18 cellular contexts compared by ENCODE assay signal in genomic region chr7:139695616-139696015, GRCh38.
DNase-seq lines count a peak whose midpoint lies in the region; TF ChIP-seq lines count a peak whose summit lies in the region.
"Had no signal": no experiment of that assay in that cellular context is flagged by ENCODE, and none has a peak within 500 bp of the region (broad histone marks: within the 10 kb centered on the region; RNA-seq: fewer than 3 reads in every experiment).

No MANE protein-coding gene starts in this region.

- TF ChIP-seq CTCF in AG10803 (conservative IDR thresholded peaks at IDR 0.05; ENCODE audit: low read length) (no peak), dorsolateral prefrontal cortex (IDR thresholded peaks at IDR 0.05 in 54 of 56, conservative IDR thresholded peaks at IDR 0.05 in 2 of 56; ENCODE audit: low read depth in 1 of 56, partially characterized antibody in 56 of 56) (no peak), neural progenitor cell (IDR thresholded peaks at IDR 0.05) (no peak), left ventricle myocardium inferior (IDR thresholded peaks at IDR 0.05; ENCODE audit: borderline replicate concordance) (no peak), transverse colon (IDR thresholded peaks at IDR 0.05) (no peak)

- no peaks in the 10 kb centered on the region for H3K27me3 ChIP-seq in dorsolateral prefrontal cortex
- no peaks in the 10 kb centered on the region for H3K27me3 ChIP-seq in neural progenitor cell
- H3K27me3 ChIP-seq in left ventricle myocardium inferior (ENCODE audit: low read depth), result no peaks in the 10 kb centered on the region
- H3K27me3 ChIP-seq in transverse colon, result no peaks in the 10 kb centered on the region
- H3K27me3 ChIP-seq: body of pancreas had no signal

- H3K36me3 ChIP-seq in neural progenitor cell, result no peaks in the 10 kb centered on the region
- H3K36me3 ChIP-seq in left ventricle myocardium inferior, result peaks cover 11% of the 10 kb centered on the region
- no peaks in the 10 kb centered on the region for H3K36me3 ChIP-seq in transverse colon

- peaks cover 29% of the 10 kb centered on the region for H3K4me1 Mint-ChIP-seq in neural progenitor cell

- in situ Hi-C loops in transverse colon (cut with MboI; ENCODE audit: low pct_ligation_motif_present in 1 of 4, low pct_unique_long_range_greater_than_20kb in 1 of 4, low sequenced_read_pairs in 3 of 4), result no loop called here

- peaks cover 14% of the 10 kb centered on the region for H3K36me3 Mint-ChIP-seq in neural progenitor cell

- H2AFZ ChIP-seq in neural progenitor cell (replicated peaks), result no peak overlapping the region

- H3K79me2 ChIP-seq in neural progenitor cell (ENCODE audit: low read depth), result no peaks in the 10 kb centered on the region

- H3F3A ChIP-seq in neural progenitor cell (ENCODE audit: low read depth), result peaks cover 10% of the 10 kb centered on the region

- H3K9me3 ChIP-seq in neural progenitor cell (ENCODE audit: low read depth), result no peaks in the 10 kb centered on the region
- H3K9me3 ChIP-seq in left ventricle myocardium inferior (replicated peaks), result no peaks in the 10 kb centered on the region
- H3K9me3 ChIP-seq in transverse colon, result no peaks in the 10 kb centered on the region
- H3K9me3 ChIP-seq: body of pancreas had no signal

- peaks cover 56% of the 10 kb centered on the region for H4K20me1 ChIP-seq in neural progenitor cell (ENCODE audit: low read depth)

- H3K4me3 Mint-ChIP-seq in neural progenitor cell, result no peak overlapping the region
- H3K4me3 Mint-ChIP-seq: activated CD4-positive, alpha-beta T cell treated with anti-CD3 and anti-CD28 coated beads, Interleukin-2, amount 10 ng/mL, durations not matched to agents 24 days and 14 days; nephron progenitor cell had no signal

- H3K9me3 Mint-ChIP-seq in neural progenitor cell, result no peaks in the 10 kb centered on the region
- H3K9me3 Mint-ChIP-seq: activated CD4-positive, alpha-beta T cell treated with anti-CD3 and anti-CD28 coated beads, Interleukin-2, amount 10 ng/mL, durations not matched to agents 24 days and 14 days; nephron progenitor cell had no signal

- 81 to 92% methylated on average over 1 of the region's 1 CpG for WGBS in transverse colon (ENCODE audit: low coverage in 1 of 2), 2 donors

- H3K4me2 ChIP-seq in neural progenitor cell, result no peak overlapping the region

- H3K27ac Mint-ChIP-seq in neural progenitor cell, result peak overlapping the region; percentile 36
- H3K27ac Mint-ChIP-seq: activated CD4-positive, alpha-beta T cell treated with anti-CD3 and anti-CD28 coated beads, Interleukin-2, amount 10 ng/mL, durations not matched to agents 24 days and 14 days had no signal

- H3K4me3 ChIP-seq in AG10803 (ENCODE audit: low read length) (no peak overlapping the region), dorsolateral prefrontal cortex (no peak overlapping the region), neural progenitor cell (no peak overlapping the region), left ventricle myocardium inferior (no peak overlapping the region), transverse colon (no peak overlapping the region)
- H3K4me3 ChIP-seq: body of pancreas, coronary artery had no signal

- H3K4me1 ChIP-seq in neural progenitor cell (peaks cover 12% of the 10 kb centered on the region), left ventricle myocardium inferior (peaks cover 70% of the 10 kb centered on the region), transverse colon (peaks cover 7 to 42% (median 21%) of the 10 kb centered on the region in 4 donors)

- TF ChIP-seq POLR2A in transverse colon (IDR thresholded peaks at IDR 0.05), result no peak

- no peak for TF ChIP-seq EP300 in transverse colon (IDR thresholded peaks at IDR 0.05; ENCODE audit: low read depth)

- DNase-seq in AG10803 (ENCODE audit: low read depth) (peak; percentile 69), GM04503 (ENCODE audit: low read depth) (peak; percentile 18), dorsolateral prefrontal cortex (no peak), neural progenitor cell (ENCODE audit: low spot score) (no peak), NCI-H128 (lab: John Stamatoyannopoulos, UW; ENCODE audit: unreplicated experiment) (no peak), left ventricle myocardium inferior (no peak), DMS114 treated with DMSO at 0.1 percent for 48 hours (lab: John Stamatoyannopoulos, UW; ENCODE audit: unreplicated experiment) (no peak), transverse colon (no peak)
- DNase-seq: activated CD4-positive, alpha-beta T cell treated with anti-CD3 and anti-CD28 coated beads, Interleukin-2, amount 10 ng/mL, durations not matched to agents 24 days and 14 days; activated naive CD4-positive, alpha-beta T cell treated with anti-CD3 and anti-CD28 coated beads, Interleukin-2, amount 50 U/mL, for 16 hours; activated T-cell treated with anti-CD3 and anti-CD28 coated beads for 4 hours; body of pancreas; H7; mesendoderm; NCI-H748 treated with DMSO at 0.1 percent for 48 hours; nephron progenitor cell; Right ventricle myocardium superior had no signal

- no peaks in the 10 kb centered on the region for H3K27me3 Mint-ChIP-seq in neural progenitor cell (ENCODE audit: insufficient read depth, low read depth)
- H3K27me3 Mint-ChIP-seq: activated CD4-positive, alpha-beta T cell treated with anti-CD3 and anti-CD28 coated beads, Interleukin-2, amount 10 ng/mL, durations not matched to agents 24 days and 14 days had no signal

- intact Hi-C loops in dorsolateral prefrontal cortex (cut with DNase I) (no loop called here), left ventricle myocardium inferior (cut with micrococcal nuclease) (loop anchor here (10.0 kb wide), 1 partner anchor 79 kb away; the partner anchor contains the start of gene HIPK2), transverse colon (cut with DNase I; ENCODE audit: low total_unique reads) (no loop called here)

- H3K27ac ChIP-seq in dorsolateral prefrontal cortex (peak overlapping the region in 37 of 59 donors; percentile 0 to 93 (median 48)), neural progenitor cell (no peak overlapping the region), left ventricle myocardium inferior (replicated peaks) (no peak overlapping the region), transverse colon (no peak overlapping the region)
- H3K27ac ChIP-seq: body of pancreas, coronary artery had no signal

- no peak overlapping the region for H3K9ac ChIP-seq in neural progenitor cell

Comparison
In these comparisons a context has a peak if more than half of its experiments do, and no peak if none do; other contexts are left out.
1. DNase-seq: peak in AG10803 (single experiment) and GM04503 (single experiment); none in dorsolateral prefrontal cortex (0 of 10), neural progenitor cell (single experiment), NCI-H128 (single experiment), left ventricle myocardium inferior (single experiment), DMS114 treated with DMSO at 0.1 percent for 48 hours (single experiment) and transverse colon (single experiment).
2. H3K27ac ChIP-seq: peak in dorsolateral prefrontal cortex (37 of 59); none in neural progenitor cell (single experiment), left ventricle myocardium inferior (single experiment) and transverse colon (0 of 4).